10 cellular contexts compared by ENCODE assay signal in genomic region chr7:44291066-44291732, GRCh38. TPM values are rescaled to one million over a fixed set of nuclear protein-coding genes. Genes with fewer than 3 reads are reported as not detected.
DNase-seq lines count a peak whose midpoint lies in the region; TF ChIP-seq lines count a peak whose summit lies in the region.
"Had no signal": no experiment of that assay in that cellular context is flagged by ENCODE, and none has a peak within 500 bp of the region (broad histone marks: within the 10 kb centered on the region; RNA-seq: fewer than 3 reads in every experiment).

No MANE protein-coding gene starts in this region.

- no peaks in the 10 kb centered on the region for H3K9me3 Mint-ChIP-seq in activated naive CD4-positive, alpha-beta T cell treated with anti-CD3 and anti-CD28 coated beads for 36 hours
- H3K9me3 Mint-ChIP-seq: H9 had no signal

- CTCF ChIA-PET in activated naive CD4-positive, alpha-beta T cell treated with anti-CD3 and anti-CD28 coated beads for 36 hours (lab: Charles Lee), result interaction anchor here (0.7 to 1.7 kb wide), 2 partner anchors 50 to 243 kb away, joined by 3 to 4 read pairs; no protein-coding TSS in a partner anchor
- CTCF ChIA-PET in GM10248 (lab: Yijun Ruan, JAX), result no interaction called here

- no peak for TF ChIP-seq CTCF in GM10248 (IDR thresholded peaks at IDR 0.05; ENCODE audit: control extremely low read depth, extremely low read depth, low read depth, missing control alignments)

- H3K36me3 Mint-ChIP-seq in activated naive CD4-positive, alpha-beta T cell treated with anti-CD3 and anti-CD28 coated beads for 36 hours (ENCODE audit: low read depth), result no peaks in the 10 kb centered on the region

- no peaks in the 10 kb centered on the region for H3K4me1 Mint-ChIP-seq in activated naive CD4-positive, alpha-beta T cell treated with anti-CD3 and anti-CD28 coated beads for 36 hours (ENCODE audit: low read depth)

- peak; percentile 1 for DNase-seq in activated naive CD4-positive, alpha-beta T cell treated with anti-CD3 and anti-CD28 coated beads for 36 hours
- no peak for DNase-seq in activated naive CD4-positive, alpha-beta T cell (lab: John Stamatoyannopoulos, UW)
- DNase-seq in astrocyte of the hippocampus (ENCODE audit: low read depth, low spot score), result peak; percentile 40
- peak; percentile 54 for DNase-seq in left kidney (ENCODE audit: low read depth, low spot score)
- peak; percentile 72 for DNase-seq in ureter (ENCODE audit: low spot score)
- DNase-seq in GM10248 (ENCODE audit: extremely low spot score), result no peak
- DNase-seq in kidney tubule cell (ENCODE audit: low spot score), result no peak
- no peak for DNase-seq in NCI-H2196 (lab: John Stamatoyannopoulos, UW; ENCODE audit: unreplicated experiment)
- DNase-seq: H9, NCI-H510A treated with DMSO at 0.1 percent for 48 hours had no signal

- H3K27ac Mint-ChIP-seq in activated naive CD4-positive, alpha-beta T cell treated with anti-CD3 and anti-CD28 coated beads for 36 hours, result no peak overlapping the region

- POLR2A ChIA-PET in GM10248 (lab: Yijun Ruan, JAX), result no interaction called here

- intact Hi-C loops in activated naive CD4-positive, alpha-beta T cell treated with anti-CD3 and anti-CD28 coated beads for 36 hours (cut with micrococcal nuclease), result no loop called here

- H3K4me3 Mint-ChIP-seq in activated naive CD4-positive, alpha-beta T cell treated with anti-CD3 and anti-CD28 coated beads for 36 hours, result no peak overlapping the region
- H3K4me3 Mint-ChIP-seq: H9 had no signal

- peaks cover 3% of the 10 kb centered on the region for H3K27me3 Mint-ChIP-seq in activated naive CD4-positive, alpha-beta T cell treated with anti-CD3 and anti-CD28 coated beads for 36 hours (ENCODE audit: low read depth)

RNA-seq across cellular contexts. Expression of gene CAMK2B, which starts 34.2 kb away (rescaled TPM):
- total RNA-seq in activated naive CD4-positive, alpha-beta T cell treated with anti-CD3 and anti-CD28 coated beads for 36 hours, result under 1 TPM; 0.30 to 0.38 TPM
- total RNA-seq in ureter, result not detected

Comparison
In these comparisons a context has a peak if more than half of its experiments do, and no peak if none do; other contexts are left out.
1. DNase-seq: peak in activated naive CD4-positive, alpha-beta T cell treated with anti-CD3 and anti-CD28 coated beads for 36 hours (single experiment), astrocyte of the hippocampus (single experiment), left kidney (single experiment) and ureter (single experiment); none in activated naive CD4-positive, alpha-beta T cell (0 of 4), GM10248 (single experiment), kidney tubule cell (single experiment) and NCI-H2196 (single experiment).